Comparison of ENCODE assay signal across 8 cellular contexts in the genomic region with DNA sequence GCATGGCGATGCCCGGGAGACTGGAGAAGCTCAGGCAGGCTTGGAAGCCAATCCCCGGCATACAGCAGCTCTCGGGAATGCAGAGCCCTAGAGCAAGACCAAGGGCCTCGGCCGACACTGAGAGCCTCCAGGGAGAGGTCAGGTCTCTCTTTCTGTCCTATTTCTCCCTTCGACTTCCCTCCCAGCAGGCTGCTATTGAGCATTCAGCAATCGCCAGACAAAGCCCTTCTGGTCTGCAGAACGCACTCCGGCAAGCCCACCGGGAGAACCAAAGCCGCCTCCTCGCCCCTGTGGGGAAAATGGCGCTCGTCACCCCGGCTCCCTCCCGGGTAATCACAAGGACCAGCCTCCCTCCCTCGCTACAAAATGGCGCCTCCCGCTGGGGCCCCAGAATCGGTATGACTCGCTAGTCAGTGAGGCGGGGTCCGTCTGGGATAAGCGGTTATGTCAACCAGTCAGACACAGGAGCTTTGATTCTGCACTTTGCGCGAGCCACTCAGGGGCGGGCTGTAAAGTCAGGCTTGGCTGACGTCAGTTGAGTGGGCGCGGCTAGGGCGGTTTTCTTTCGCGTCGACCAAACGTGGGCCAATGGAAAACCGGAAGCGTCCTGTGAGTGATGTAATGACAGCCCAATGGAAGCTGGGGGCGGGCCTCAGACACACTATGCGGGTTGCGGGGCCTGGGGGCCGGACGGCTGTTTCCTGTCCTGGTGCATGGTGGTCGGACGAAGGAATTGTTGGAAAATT. TPM values are rescaled to one million over a fixed set of nuclear protein-coding genes. Genes with fewer than 3 reads are reported as not detected.
A peak's percentile ranks its signal among the peaks of the same experiment; 100 is the strongest.
DNase-seq lines count a peak whose midpoint lies in the region; ATAC-seq and TF ChIP-seq lines count a peak whose summit lies in the region.

TSS of gene ZNF143 (plus strand) at position 691 of the 746 bp plus-strand sequence. CDS start 10,297 bp downstream, outside the sequence.

- WGBS in prostate gland = 0% methylated on average over 45 of the region's 45 CpGs
- whole genome bisulfite sequencing in urinary bladder = under 1% methylated on average over 45 of the region's 45 CpGs

- no peaks in the 10 kb centered on the region for H3K27me3 ChIP-seq in prostate gland (replicated peaks; ENCODE audit: insufficient read depth)

- H3K27ac ChIP-seq in angular gyrus (ENCODE audit: low read depth, low read length) = peak within 1 kb of the TSS; percentile 93
- H3K27ac ChIP-seq in prostate gland = peak within 1 kb of the TSS; percentile 99 to 100
- H3K27ac ChIP-seq in urinary bladder (ENCODE audit: low read depth) = peak within 1 kb of the TSS; percentile 99

- ATAC-seq in GM18498 (IDR thresholded peaks at IDR 0.05; ENCODE audit: unreplicated experiment) (peak; percentile 87), HG02938 (IDR thresholded peaks at IDR 0.05; ENCODE audit: unreplicated experiment) (peak; percentile 87), left ventricle myocardium superior (peak; percentile 96)

- peak; percentile 99 to 100 for DNase-seq in NCI-H187 (lab: John Stamatoyannopoulos, UW)
- peak; percentile 97 to 100 (median 100) for DNase-seq in T-helper 2 cell
- DNase-seq in left ventricle myocardium superior = peak; percentile 100
- peak; percentile 100 for DNase-seq in prostate gland (ENCODE audit: low spot score)

- H3K4me1 ChIP-seq in prostate gland (replicated peaks) (no peaks in the 10 kb centered on the region), urinary bladder (ENCODE audit: insufficient read depth) (no peaks in the 10 kb centered on the region)

- intact Hi-C loops in left ventricle myocardium superior (cut with micrococcal nuclease) (no loop called here), prostate gland (cut with DNase I) (loop anchor here (2.0 to 10.0 kb wide), 2 partner anchors 146 to 152 kb away; partner anchors contain the start of gene TMEM41B)

- peak in 2 of 4 experiments; percentile 17 to 39 for TF ChIP-seq CTCF in prostate gland (IDR thresholded peaks at IDR 0.05)

- H3K36me3 ChIP-seq in prostate gland (no peaks in the 10 kb centered on the region), urinary bladder (ENCODE audit: insufficient read depth) (no peaks in the 10 kb centered on the region)

- no peaks in the 10 kb centered on the region for H3K9me3 ChIP-seq in prostate gland

- H3K4me3 ChIP-seq in prostate gland (peak within 1 kb of the TSS; percentile 82 to 95), urinary bladder (ENCODE audit: low read depth, low read length) (peak within 1 kb of the TSS; percentile 79)

- peak; percentile 95 for TF ChIP-seq POLR2A in prostate gland (IDR thresholded peaks at IDR 0.05)

RNA-seq across cellular contexts. Expression of gene ZNF143, which starts in this region (rescaled TPM):
- 22.4 TPM for total RNA-seq in left ventricle myocardium superior
- 10 to 100 TPM; 15.5 to 41.1 TPM for total RNA-seq in prostate gland
- total RNA-seq in urinary bladder = 28.8 TPM
- polyA plus RNA-seq in urinary bladder = 23.4 TPM

Comparison
In these comparisons a context has a peak if more than half of its experiments do, and no peak if none do; other contexts are left out.
1. Peak in every context shown above with its lines: DNase-seq, ATAC-seq, H3K4me3 ChIP-seq and H3K27ac ChIP-seq.